ENCODE assay signal across 8 cellular contexts in the genomic region with DNA sequence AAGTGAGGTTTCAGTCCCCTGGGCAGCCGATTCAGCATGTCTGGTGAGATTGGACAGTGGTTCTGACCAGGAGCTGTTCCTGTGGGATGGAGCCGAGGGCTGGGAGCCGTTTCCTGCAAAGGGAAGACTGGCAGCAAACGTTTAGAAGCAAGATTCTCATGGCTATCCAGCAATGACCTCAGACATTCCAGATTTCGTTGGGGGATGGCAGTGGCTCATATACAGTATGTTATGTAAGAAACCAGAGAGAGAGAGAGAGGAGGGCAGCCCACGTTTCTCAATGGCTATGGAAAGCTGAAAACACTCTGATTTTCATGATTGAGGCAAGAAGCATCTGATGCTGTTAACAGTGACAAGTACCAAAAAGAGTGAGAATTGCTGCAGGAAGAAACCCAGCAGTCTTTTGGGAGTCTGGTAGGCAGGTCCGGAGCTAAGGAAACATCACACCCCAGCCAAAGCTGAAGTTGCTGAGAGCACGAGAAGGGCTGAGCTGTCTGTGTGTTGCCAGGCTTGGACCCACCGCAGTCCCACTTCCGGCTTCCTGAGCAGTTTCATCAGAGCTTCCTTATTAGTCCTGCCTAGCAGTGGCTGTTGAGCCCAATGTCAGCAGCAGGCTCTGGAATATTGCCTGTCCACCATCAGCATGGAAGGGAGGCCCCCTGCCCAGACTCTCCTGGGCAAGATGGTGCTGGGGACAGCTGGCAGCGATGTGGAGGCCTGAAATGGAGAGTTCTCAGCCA. TPM values are rescaled to one million over a fixed set of nuclear protein-coding genes. Genes with fewer than 3 reads are reported as not detected.
DNase-seq lines count a peak whose midpoint lies in the region; ATAC-seq and TF ChIP-seq lines count a peak whose summit lies in the region.

No MANE protein-coding gene starts in this region.

- TF ChIP-seq CTCF in fibroblast of lung (conservative IDR thresholded peaks at IDR 0.05 in 1 of 2, IDR thresholded peaks at IDR 0.05 in 1 of 2; ENCODE audit: low read depth in 1 of 2, low read length in 2 of 2) (no peak), osteoblast (IDR thresholded peaks at IDR 0.05; ENCODE audit: extremely low read depth, low read depth, low read length) (no peak)

- peak overlapping the region; percentile 41 for H3K9ac ChIP-seq in fibroblast of lung (ENCODE audit: insufficient read depth, low read length)

- H3K36me3 ChIP-seq in fibroblast of lung (ENCODE audit: control insufficient read depth, insufficient read depth, low read length), result no peaks in the 10 kb centered on the region
- H3K36me3 ChIP-seq in osteoblast (ENCODE audit: insufficient read depth, low read length), result no peaks in the 10 kb centered on the region

- H3K4me3 ChIP-seq in fibroblast of lung (replicated peaks in 1 of 4; ENCODE audit: control extremely low read depth in 1 of 4, insufficient read depth in 1 of 4, low read depth in 3 of 4, low read length in 4 of 4) (peak overlapping the region in 2 of 4 experiments; percentile 30 to 40), osteoblast (ENCODE audit: insufficient read depth, low read length) (peak overlapping the region; percentile 47)

- H4K20me1 ChIP-seq in fibroblast of lung (ENCODE audit: control insufficient read depth, extremely low read depth, insufficient read depth, low read length), result no peaks in the 10 kb centered on the region
- no peaks in the 10 kb centered on the region for H4K20me1 ChIP-seq in osteoblast (ENCODE audit: insufficient read depth, low read length)

- peak; percentile 67 for ATAC-seq in SK-N-SH treated with all-trans-retinoic acid at 6 μM for 48 hours

- H3K27me3 ChIP-seq in fibroblast of lung (ENCODE audit: control insufficient read depth, insufficient read depth, low read length) (no peaks in the 10 kb centered on the region), osteoblast (ENCODE audit: insufficient read depth, low read length) (no peaks in the 10 kb centered on the region)

- H3K4me2 ChIP-seq in fibroblast of lung (ENCODE audit: extremely low read depth, insufficient read depth, low read length), result peak overlapping the region; percentile 90
- H3K4me2 ChIP-seq in osteoblast (ENCODE audit: insufficient read depth, low read length), result peak overlapping the region; percentile 71

- H3K79me2 ChIP-seq in fibroblast of lung (ENCODE audit: control insufficient read depth, insufficient read depth, low read length), result no peaks in the 10 kb centered on the region
- no peaks in the 10 kb centered on the region for H3K79me2 ChIP-seq in osteoblast (ENCODE audit: insufficient read depth, low read length)

- H3K9me3 ChIP-seq in fibroblast of lung (ENCODE audit: control insufficient read depth, insufficient read depth, low read depth, low read length), result no peaks in the 10 kb centered on the region
- H3K9me3 ChIP-seq in osteoblast (ENCODE audit: low read depth, low read length), result no peaks in the 10 kb centered on the region

- H2AFZ ChIP-seq in fibroblast of lung (ENCODE audit: low read length), result peak overlapping the region; percentile 93
- peak overlapping the region; percentile 86 for H2AFZ ChIP-seq in osteoblast (ENCODE audit: low read length)

- peak overlapping the region; percentile 81 for H3K27ac ChIP-seq in fibroblast of lung (ENCODE audit: insufficient read depth, low read length)
- H3K27ac ChIP-seq in osteoblast (ENCODE audit: low read depth, low read length), result peak overlapping the region; percentile 92

- peak; percentile 85 for DNase-seq in GM04504 (ENCODE audit: low read depth)
- DNase-seq in fibroblast of lung (ENCODE audit: low read depth in 2 of 2), result peak; percentile 76
- DNase-seq in osteoblast (ENCODE audit: insufficient read length, low spot score, missing footprints), result peak; percentile 97
- DNase-seq in COR-L47 (lab: John Stamatoyannopoulos, UW), result no peak
- no peak for DNase-seq in NCI-H128 (lab: John Stamatoyannopoulos, UW; ENCODE audit: unreplicated experiment)
- no peak for DNase-seq in NCI-H2196 (lab: John Stamatoyannopoulos, UW; ENCODE audit: unreplicated experiment)
- no peak for DNase-seq in RPMI8226

- H3K4me1 ChIP-seq in fibroblast of lung (ENCODE audit: control insufficient read depth, extremely low read depth, insufficient read depth, low read length) (peaks cover 15% of the 10 kb centered on the region), osteoblast (ENCODE audit: insufficient read depth, low read length) (peaks cover 48% of the 10 kb centered on the region)

TF ChIP-seq in SK-N-SH treated with all-trans-retinoic acid at 6 μM for 48 hours, 23 proteins besides CTCF, POLR2A, EP300 and RAD21:
- TF ChIP-seq, protein P1, sequence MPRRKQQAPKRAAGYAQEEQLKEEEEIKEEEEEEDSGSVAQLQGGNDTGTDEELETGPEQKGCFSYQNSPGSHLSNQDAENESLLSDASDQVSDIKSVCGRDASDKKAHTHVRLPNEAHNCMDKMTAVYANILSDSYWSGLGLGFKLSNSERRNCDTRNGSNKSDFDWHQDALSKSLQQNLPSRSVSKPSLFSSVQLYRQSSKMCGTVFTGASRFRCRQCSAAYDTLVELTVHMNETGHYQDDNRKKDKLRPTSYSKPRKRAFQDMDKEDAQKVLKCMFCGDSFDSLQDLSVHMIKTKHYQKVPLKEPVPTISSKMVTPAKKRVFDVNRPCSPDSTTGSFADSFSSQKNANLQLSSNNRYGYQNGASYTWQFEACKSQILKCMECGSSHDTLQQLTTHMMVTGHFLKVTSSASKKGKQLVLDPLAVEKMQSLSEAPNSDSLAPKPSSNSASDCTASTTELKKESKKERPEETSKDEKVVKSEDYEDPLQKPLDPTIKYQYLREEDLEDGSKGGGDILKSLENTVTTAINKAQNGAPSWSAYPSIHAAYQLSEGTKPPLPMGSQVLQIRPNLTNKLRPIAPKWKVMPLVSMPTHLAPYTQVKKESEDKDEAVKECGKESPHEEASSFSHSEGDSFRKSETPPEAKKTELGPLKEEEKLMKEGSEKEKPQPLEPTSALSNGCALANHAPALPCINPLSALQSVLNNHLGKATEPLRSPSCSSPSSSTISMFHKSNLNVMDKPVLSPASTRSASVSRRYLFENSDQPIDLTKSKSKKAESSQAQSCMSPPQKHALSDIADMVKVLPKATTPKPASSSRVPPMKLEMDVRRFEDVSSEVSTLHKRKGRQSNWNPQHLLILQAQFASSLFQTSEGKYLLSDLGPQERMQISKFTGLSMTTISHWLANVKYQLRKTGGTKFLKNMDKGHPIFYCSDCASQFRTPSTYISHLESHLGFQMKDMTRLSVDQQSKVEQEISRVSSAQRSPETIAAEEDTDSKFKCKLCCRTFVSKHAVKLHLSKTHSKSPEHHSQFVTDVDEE (CRISPR knock-in tag; IDR thresholded peaks at IDR 0.05), result no peak
- TF ChIP-seq RARB (CRISPR knock-in tag; IDR thresholded peaks at IDR 0.05) (no peak), ISL1 (CRISPR knock-in tag; IDR thresholded peaks at IDR 0.05) (no peak), ZNF565 (CRISPR knock-in tag; conservative IDR thresholded peaks at IDR 0.05; ENCODE audit: low read depth) (no peak), BACH2 (CRISPR knock-in tag; IDR thresholded peaks at IDR 0.05; ENCODE audit: borderline replicate concordance) (no peak), OSR1 (CRISPR knock-in tag; IDR thresholded peaks at IDR 0.05) (no peak), ARNTL (CRISPR knock-in tag; IDR thresholded peaks at IDR 0.05; ENCODE audit: borderline replicate concordance, low read depth) (no peak), TOX (CRISPR knock-in tag; IDR thresholded peaks at IDR 0.05; ENCODE audit: borderline replicate concordance) (no peak), ZFP3 (CRISPR knock-in tag; IDR thresholded peaks at IDR 0.05) (no peak), SNAI2 (CRISPR knock-in tag; IDR thresholded peaks at IDR 0.05) (no peak), ZC3H10 (CRISPR knock-in tag; IDR thresholded peaks at IDR 0.05) (no peak), ZFP30 (CRISPR knock-in tag; IDR thresholded peaks at IDR 0.05) (no peak)
- TF ChIP-seq, protein P2, sequence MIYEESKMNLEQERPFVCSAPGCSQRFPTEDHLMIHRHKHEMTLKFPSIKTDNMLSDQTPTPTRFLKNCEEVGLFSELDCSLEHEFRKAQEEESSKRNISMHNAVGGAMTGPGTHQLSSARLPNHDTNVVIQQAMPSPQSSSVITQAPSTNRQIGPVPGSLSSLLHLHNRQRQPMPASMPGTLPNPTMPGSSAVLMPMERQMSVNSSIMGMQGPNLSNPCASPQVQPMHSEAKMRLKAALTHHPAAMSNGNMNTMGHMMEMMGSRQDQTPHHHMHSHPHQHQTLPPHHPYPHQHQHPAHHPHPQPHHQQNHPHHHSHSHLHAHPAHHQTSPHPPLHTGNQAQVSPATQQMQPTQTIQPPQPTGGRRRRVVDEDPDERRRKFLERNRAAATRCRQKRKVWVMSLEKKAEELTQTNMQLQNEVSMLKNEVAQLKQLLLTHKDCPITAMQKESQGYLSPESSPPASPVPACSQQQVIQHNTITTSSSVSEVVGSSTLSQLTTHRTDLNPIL (CRISPR knock-in tag; IDR thresholded peaks at IDR 0.05; ENCODE audit: low read depth), result no peak
- TF ChIP-seq, protein P3, sequence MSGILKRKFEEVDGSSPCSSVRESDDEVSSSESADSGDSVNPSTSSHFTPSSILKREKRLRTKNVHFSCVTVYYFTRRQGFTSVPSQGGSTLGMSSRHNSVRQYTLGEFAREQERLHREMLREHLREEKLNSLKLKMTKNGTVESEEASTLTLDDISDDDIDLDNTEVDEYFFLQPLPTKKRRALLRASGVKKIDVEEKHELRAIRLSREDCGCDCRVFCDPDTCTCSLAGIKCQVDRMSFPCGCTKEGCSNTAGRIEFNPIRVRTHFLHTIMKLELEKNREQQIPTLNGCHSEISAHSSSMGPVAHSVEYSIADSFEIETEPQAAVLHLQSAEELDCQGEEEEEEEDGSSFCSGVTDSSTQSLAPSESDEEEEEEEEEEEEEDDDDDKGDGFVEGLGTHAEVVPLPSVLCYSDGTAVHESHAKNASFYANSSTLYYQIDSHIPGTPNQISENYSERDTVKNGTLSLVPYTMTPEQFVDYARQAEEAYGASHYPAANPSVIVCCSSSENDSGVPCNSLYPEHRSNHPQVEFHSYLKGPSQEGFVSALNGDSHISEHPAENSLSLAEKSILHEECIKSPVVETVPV (CRISPR knock-in tag; IDR thresholded peaks at IDR 0.05), result no peak

RNA-seq across cellular contexts. Expression of a gene that starts 25.5 kb away (rescaled TPM):
- total RNA-seq in fibroblast of lung, result 78.6 and 99.4 TPM in 2 replicates
- 21.4 and 24.9 TPM in 2 replicates for polyA plus RNA-seq in fibroblast of lung
- 14.7 and 15.6 TPM in 2 replicates for polyA plus RNA-seq in fibroblast of lung (2012)
- 11.5 and 31.2 TPM in 2 replicates for polyA minus RNA-seq in fibroblast of lung (ENCODE audit: low replicate concordance)
- 95.2 and 96.7 TPM in 2 replicates for total RNA-seq in osteoblast

Comparison
In these comparisons a context has a peak if more than half of its experiments do, and no peak if none do; other contexts are left out.
1. DNase-seq: peak in GM04504 (single experiment), fibroblast of lung (2 of 2) and osteoblast (single experiment); none in COR-L47 (single experiment), NCI-H128 (single experiment), NCI-H2196 (single experiment) and RPMI8226 (single experiment).